1 cellular context compared by ENCODE assay signal in the genomic region with DNA sequence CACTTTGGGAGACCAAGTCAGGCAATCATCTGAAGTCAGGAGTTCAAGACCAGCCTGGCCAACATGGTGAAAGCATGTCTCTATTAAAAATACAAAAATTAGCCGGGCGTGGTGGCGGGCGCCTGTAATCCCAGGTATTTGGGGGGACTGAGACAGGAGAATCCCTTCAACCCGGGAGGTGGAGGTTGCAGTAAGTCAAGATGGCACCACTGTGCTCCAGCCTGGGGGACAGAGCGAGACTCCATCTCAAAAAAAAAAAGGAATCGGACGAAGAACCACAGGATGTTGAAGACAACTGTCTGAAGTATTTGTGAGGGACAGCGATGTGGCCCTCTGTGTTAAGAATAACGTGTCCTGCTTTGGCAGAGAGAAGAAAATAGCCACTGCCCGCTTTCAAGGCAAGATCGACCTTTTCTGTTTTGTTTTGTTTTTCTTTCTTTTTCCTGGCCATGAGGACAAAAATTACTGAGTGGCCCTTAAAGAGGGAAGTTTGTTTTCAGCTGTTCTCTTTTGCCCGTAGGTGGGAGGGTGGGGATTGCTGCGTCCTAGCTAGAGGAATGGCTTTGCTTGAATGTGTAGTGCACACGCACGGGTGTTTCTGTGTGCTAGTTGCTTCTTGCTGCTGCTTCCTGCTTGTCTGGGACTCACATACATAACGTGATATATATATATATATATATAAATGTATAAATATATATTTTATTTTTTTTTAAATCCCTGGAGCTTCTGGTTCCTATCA.
TF ChIP-seq lines count a peak whose summit lies in the region.

No MANE protein-coding gene starts in this region.

TF ChIP-seq in endothelial cell of umbilical vein, 7 proteins besides CTCF, POLR2A, EP300 and RAD21:
- TF ChIP-seq EZH2 (IDR thresholded peaks at IDR 0.05; ENCODE audit: borderline replicate concordance, low read depth, low read length, severe bottlenecking) (no peak), MYC (IDR thresholded peaks at IDR 0.05; ENCODE audit: low read depth, low read length) (no peak), GATA2 (IDR thresholded peaks at IDR 0.05; ENCODE audit: insufficient read depth, insufficient read length, low read depth, low read length) (no peak), POLR2AphosphoS5 (IDR thresholded peaks at IDR 0.05; ENCODE audit: insufficient read depth, low read depth, low read length) (no peak), FOS (IDR thresholded peaks at IDR 0.05; ENCODE audit: borderline replicate concordance, insufficient read depth, low read length) (no peak), JUN (IDR thresholded peaks at IDR 0.05; ENCODE audit: borderline replicate concordance, insufficient read depth, insufficient read length, low read depth) (no peak)
- TF ChIP-seq, protein P1, sequence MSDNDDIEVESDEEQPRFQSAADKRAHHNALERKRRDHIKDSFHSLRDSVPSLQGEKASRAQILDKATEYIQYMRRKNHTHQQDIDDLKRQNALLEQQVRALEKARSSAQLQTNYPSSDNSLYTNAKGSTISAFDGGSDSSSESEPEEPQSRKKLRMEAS (IDR thresholded peaks at IDR 0.05; ENCODE audit: insufficient read depth, insufficient read length): no peak
